8 cellular contexts compared by ENCODE assay signal in genomic region chr7:149497467-149498261, GRCh38. TPM values are rescaled to one million over a fixed set of nuclear protein-coding genes. Genes with fewer than 3 reads are reported as not detected.
DNase-seq lines count a peak whose midpoint lies in the region; ATAC-seq, FAIRE-seq and TF ChIP-seq lines count a peak whose summit lies in the region.

Gene ZNF746, minus strand, starts transcription at chr7:149497809. Its CDS starts 273 bp downstream, at chr7:149497536.

- no peaks in the 10 kb centered on the region for H3K27me3 ChIP-seq in CD8-positive, alpha-beta memory T cell (ENCODE audit: insufficient read depth, low read length, poor library complexity, severe bottlenecking)
- H3K27me3 ChIP-seq in NT2/D1 (ENCODE audit: insufficient read depth, insufficient read length) (peaks cover 31% of the 10 kb centered on the region), endothelial cell of umbilical vein (ENCODE audit: control insufficient read depth in 2 of 2, insufficient read depth in 2 of 2, low read length in 2 of 2) (peaks cover 5 to 15% of the 10 kb centered on the region in 2 experiments)

- dilution Hi-C loops in endothelial cell of umbilical vein (cut with MboI; ENCODE audit: extremely low pct_ligation_motif_present, low sequenced_read_pairs), result no loop called here

- no peaks in the 10 kb centered on the region for H3K9me1 ChIP-seq in endothelial cell of umbilical vein (replicated peaks; ENCODE audit: control insufficient read depth, extremely low read depth, insufficient read depth, low read length)

- ATAC-seq in GM19351 (IDR thresholded peaks at IDR 0.05; ENCODE audit: unreplicated experiment) (peak; percentile 88), HG03520 (IDR thresholded peaks at IDR 0.05; ENCODE audit: unreplicated experiment) (peak; percentile 93)

- H3K9ac ChIP-seq in NT2/D1 (ENCODE audit: insufficient read length, low read depth), result peak within 1 kb of the TSS; percentile 80
- peak within 1 kb of the TSS; percentile 73 for H3K9ac ChIP-seq in endothelial cell of umbilical vein (replicated peaks; ENCODE audit: extremely low read depth, insufficient read depth, low read length)

- H3K9me3 ChIP-seq in CD8-positive, alpha-beta memory T cell (ENCODE audit: low read length), result no peaks in the 10 kb centered on the region
- H3K9me3 ChIP-seq in NT2/D1 (ENCODE audit: insufficient read depth, low read length) (no peaks in the 10 kb centered on the region), endothelial cell of umbilical vein (replicated peaks; ENCODE audit: control insufficient read depth, insufficient read depth, low read length) (no peaks in the 10 kb centered on the region)

- peak within 1 kb of the TSS; percentile 64 for H3K27ac ChIP-seq in CD8-positive, alpha-beta memory T cell (ENCODE audit: low read depth, low read length)
- H3K27ac ChIP-seq in endothelial cell of umbilical vein (ENCODE audit: insufficient read depth, low read depth, low read length), result peak within 1 kb of the TSS; percentile 49

- CTCF ChIA-PET in CD8-positive, alpha-beta memory T cell (lab: Charles Lee), result interaction anchor here (1.1 to 2.6 kb wide), 2 partner anchors 21 to 127 kb away, joined by 3 to 8 read pairs; no protein-coding TSS in a partner anchor
- CTCF ChIA-PET in endothelial cell of umbilical vein (lab: Charles Lee), result interaction anchor here (2.0 kb wide), 1 partner anchor 188 kb away, joined by 11 read pairs; no protein-coding TSS in a partner anchor

- peaks cover 24% of the 10 kb centered on the region for H3K79me2 ChIP-seq in endothelial cell of umbilical vein (ENCODE audit: control insufficient read depth, insufficient read depth, low read length)

- peak within 1 kb of the TSS; percentile 81 for H2AFZ ChIP-seq in endothelial cell of umbilical vein (ENCODE audit: low read depth, low read length)

- POLR2A ChIA-PET in CD8-positive, alpha-beta memory T cell (lab: Charles Lee), result no interaction called here
- POLR2A ChIA-PET in endothelial cell of umbilical vein (lab: Charles Lee), result no interaction called here

- peak; percentile 63 for FAIRE-seq in endothelial cell of umbilical vein (lab: Jason Lieb, UNC)

- H3K4me1 ChIP-seq in CD8-positive, alpha-beta memory T cell (ENCODE audit: insufficient read depth, low read length), result peaks cover 25% of the 10 kb centered on the region
- H3K4me1 ChIP-seq in NT2/D1 (ENCODE audit: insufficient read depth, insufficient read length) (peaks cover 8% of the 10 kb centered on the region), endothelial cell of umbilical vein (ENCODE audit: control insufficient read depth, extremely low read depth, insufficient read depth, low read length) (peaks cover 11% of the 10 kb centered on the region)

- BruUV-seq in endothelial cell of umbilical vein (replicated peaks; lab: Mats Ljungman, UMichigan), result no TSS peak

- H3K4me3 ChIP-seq in CD8-positive, alpha-beta memory T cell (ENCODE audit: low read length), result peak within 1 kb of the TSS; percentile 74
- peak within 1 kb of the TSS; percentile 71 for H3K4me3 ChIP-seq in NT2/D1 (ENCODE audit: insufficient read length, low read depth)
- H3K4me3 ChIP-seq in endothelial cell of umbilical vein (replicated peaks in 1 of 3; ENCODE audit: insufficient read depth in 1 of 3, low read depth in 1 of 3, low read length in 3 of 3), result peak within 1 kb of the TSS; percentile 72 to 90 (median 77)

- DNase-seq in CD8-positive, alpha-beta memory T cell, result peak; percentile 71 to 86 (median 75)
- DNase-seq in NT2/D1 (ENCODE audit: low read depth, low spot score) (peak; percentile 76), endothelial cell of umbilical vein (ENCODE audit: low read depth, low spot score) (peak; percentile 56), middle frontal gyrus (ENCODE audit: extremely low spot score, low spot score) (peak; percentile 73)
- DNase-seq in activated CD8-positive, alpha-beta memory T cell treated with anti-CD3 and anti-CD28 coated beads, Interleukin-2, amount 50 U/mL, for 24 hours (ENCODE audit: extremely low read depth), result peak; percentile 34
- peak; percentile 52 to 68 for DNase-seq in stimulated activated CD8-positive, alpha-beta memory T cell treated with anti-CD3 and anti-CD28 coated beads, Interleukin-2, amount 100 ng/mL, for 1 hour (ENCODE audit: low read depth in 2 of 2)

- H3K9me3 Mint-ChIP-seq in CD8-positive, alpha-beta memory T cell, result no peaks in the 10 kb centered on the region

- intact Hi-C loops in endothelial cell of umbilical vein (cut with micrococcal nuclease), result loop anchor here (1.0 to 10.0 kb wide), 10 partner anchors 75 to 473 kb away; partner anchors contain the start of genes PDIA4, ZNF282, ZNF398 and ZNF425

- TF ChIP-seq CTCF in endothelial cell of umbilical vein (IDR thresholded peaks at IDR 0.05; ENCODE audit: extremely low read depth in 1 of 2, insufficient read depth in 1 of 2, low read depth in 1 of 2, low read length in 2 of 2), result peak; percentile 53 to 73

- H3K4me2 ChIP-seq in endothelial cell of umbilical vein (ENCODE audit: insufficient read depth, low read length), result peak within 1 kb of the TSS; percentile 85

- H3K4me1 Mint-ChIP-seq in CD8-positive, alpha-beta memory T cell, result peaks cover 27 to 45% (median 43%) of the 10 kb centered on the region in 3 donors

- no peaks in the 10 kb centered on the region for H4K20me1 ChIP-seq in endothelial cell of umbilical vein (replicated peaks; ENCODE audit: control insufficient read depth, extremely low read depth, insufficient read depth, low read length)

- peaks cover 13% of the 10 kb centered on the region for H3K36me3 ChIP-seq in CD8-positive, alpha-beta memory T cell (ENCODE audit: insufficient read depth, low read length)
- peaks cover 32% of the 10 kb centered on the region for H3K36me3 ChIP-seq in NT2/D1 (ENCODE audit: insufficient read depth, insufficient read length, low read length)
- H3K36me3 ChIP-seq in endothelial cell of umbilical vein (ENCODE audit: control insufficient read depth in 2 of 2, extremely low read depth in 1 of 2, insufficient read depth in 2 of 2, low read length in 2 of 2), result peaks cover 5 to 13% of the 10 kb centered on the region in 2 experiments

- TF ChIP-seq POLR2A in endothelial cell of umbilical vein (IDR thresholded peaks at IDR 0.05; ENCODE audit: low read depth, low read length), result peak; percentile 65

- peak within 1 kb of the TSS; percentile 75 to 98 (median 96) for H3K27ac Mint-ChIP-seq in CD8-positive, alpha-beta memory T cell

- H3K4me3 Mint-ChIP-seq in CD8-positive, alpha-beta memory T cell, result peak within 1 kb of the TSS; percentile 89 to 98 (median 95)

- H3K27me3 Mint-ChIP-seq in CD8-positive, alpha-beta memory T cell, result no peaks in the 10 kb centered on the region

- peaks cover 0 to 30% (median 7%) of the 10 kb centered on the region in 3 donors for H3K36me3 Mint-ChIP-seq in CD8-positive, alpha-beta memory T cell

TF ChIP-seq in endothelial cell of umbilical vein, 7 proteins besides CTCF, POLR2A, EP300 and RAD21:
- TF ChIP-seq MYC (IDR thresholded peaks at IDR 0.05; ENCODE audit: low read depth, low read length) (no peak), POLR2AphosphoS5 (IDR thresholded peaks at IDR 0.05; ENCODE audit: insufficient read depth, low read depth, low read length) (peak; percentile 86), FOS (IDR thresholded peaks at IDR 0.05; ENCODE audit: borderline replicate concordance, insufficient read depth, low read length) (no peak), EZH2 (IDR thresholded peaks at IDR 0.05; ENCODE audit: borderline replicate concordance, low read depth, low read length, severe bottlenecking) (no peak), GATA2 (IDR thresholded peaks at IDR 0.05; ENCODE audit: insufficient read depth, insufficient read length, low read depth, low read length) (no peak), MAX (IDR thresholded peaks at IDR 0.05; ENCODE audit: insufficient read depth, insufficient read length) (no peak), JUN (IDR thresholded peaks at IDR 0.05; ENCODE audit: borderline replicate concordance, insufficient read depth, insufficient read length, low read depth) (no peak)

RNA-seq across cellular contexts. Expression of gene ZNF746, which starts in this region (rescaled TPM):
- 10 to 100 TPM; 19.9 to 21.3 TPM for total RNA-seq in CD8-positive, alpha-beta memory T cell
- polyA plus RNA-seq in CD8-positive, alpha-beta memory T cell, result 13.9 TPM
- 20.8 and 22.3 TPM in 2 replicates for total RNA-seq in endothelial cell of umbilical vein
- 10.5 and 14.4 TPM in 2 replicates for polyA plus RNA-seq in endothelial cell of umbilical vein
- polyA plus RNA-seq in endothelial cell of umbilical vein (2011; cell fraction: cytosol; rRNA removed), result 6.0 and 6.9 TPM in 2 replicates
- polyA plus RNA-seq in endothelial cell of umbilical vein (2011; cell fraction: nucleus; rRNA removed), result 18.9 and 20.8 TPM in 2 replicates
- polyA plus RNA-seq in endothelial cell of umbilical vein (2012), result 8.6 and 11.2 TPM in 2 replicates
- 13.3 and 14.4 TPM in 2 replicates for polyA minus RNA-seq in endothelial cell of umbilical vein
- polyA minus RNA-seq in endothelial cell of umbilical vein (2011; cell fraction: cytosol; rRNA and poly(A)+ RNA removed), result 8.8 TPM
- 17.4 and 20.9 TPM in 2 replicates for polyA minus RNA-seq in endothelial cell of umbilical vein (2011; cell fraction: nucleus; rRNA and poly(A)+ RNA removed)

Comparison
In these comparisons a context has a peak if more than half of its experiments do, and no peak if none do; other contexts are left out.
1. Peak in every context shown above with its lines: DNase-seq, ATAC-seq, H3K4me3 ChIP-seq and H3K27ac ChIP-seq.